In genomic region chr7:1526271-1526754, GRCh38 we compare ENCODE assay signal across 21 cellular contexts. TPM values are rescaled to one million over a fixed set of nuclear protein-coding genes. Genes with fewer than 3 reads are reported as not detected.
DNase-seq lines count a peak whose midpoint lies in the region; ATAC-seq, FAIRE-seq and TF ChIP-seq lines count a peak whose summit lies in the region.
"Had no signal": no experiment of that assay in that cellular context is flagged by ENCODE, and none has a peak within 500 bp of the region (broad histone marks: within the 10 kb centered on the region; RNA-seq: fewer than 3 reads in every experiment).

No MANE protein-coding gene starts in this region.

- no peak for FAIRE-seq in keratinocyte (lab: Jason Lieb, UNC)
- FAIRE-seq: RCC 7860 had no signal

- intact Hi-C loops in A673 (cut with micrococcal nuclease; ENCODE audit: unreplicated experiment), result no loop called here
- intact Hi-C loops in sigmoid colon (cut with DNase I), result no loop called here

- H3K4me1 ChIP-seq in A673 (ENCODE audit: insufficient read depth, low read length, poor library complexity, severe bottlenecking), result peaks cover 11% of the 10 kb centered on the region
- H3K4me1 ChIP-seq in keratinocyte (ENCODE audit: control insufficient read depth, extremely low read depth, insufficient read depth, low read length), result peaks cover 14% of the 10 kb centered on the region
- H3K4me1 ChIP-seq in sigmoid colon, result peaks cover 0 to 9% (median 3%) of the 10 kb centered on the region in 4 donors

- TF ChIP-seq POLR2A in sigmoid colon (IDR thresholded peaks at IDR 0.05), result no peak

- peak overlapping the region; percentile 20; the same call in 1 of the 2 replicates for H3K27ac Mint-ChIP-seq in HFFc6
- no peak overlapping the region for H3K27ac Mint-ChIP-seq in immature natural killer cell

- CTCF ChIA-PET in A673 (lab: Charles Lee), result no interaction called here

- H3K4me3 Mint-ChIP-seq in HFFc6, result peak overlapping the region; percentile 50
- H3K4me3 Mint-ChIP-seq in immature natural killer cell, result no peak overlapping the region
- H3K4me3 Mint-ChIP-seq: T-helper 17 cell had no signal

- POLR2A ChIA-PET in A673 (lab: Charles Lee; ENCODE audit: low non-redundant PET), result no interaction called here

- H3K27me3 Mint-ChIP-seq in HFFc6 (ENCODE audit: insufficient read depth) (peaks cover 11% of the 10 kb centered on the region), immature natural killer cell (ENCODE audit: low read depth in 3 of 3) (peaks cover 3 to 15% (median 10%) of the 10 kb centered on the region in 3 donors)

- no peaks in the 10 kb centered on the region for H4K20me1 ChIP-seq in keratinocyte (ENCODE audit: control insufficient read depth, extremely low read depth, insufficient read depth, low read length)

- H3K4me1 Mint-ChIP-seq in HFFc6 (ENCODE audit: low read depth) (peaks cover 12% of the 10 kb centered on the region), immature natural killer cell (peaks cover 0 to 4% of the 10 kb centered on the region in 2 donors)

- ATAC-seq in SK-N-SH treated with all-trans-retinoic acid at 6 μM for 48 hours, result peak; percentile 52
- no peak for ATAC-seq in HG02973 (IDR thresholded peaks at IDR 0.05; ENCODE audit: unreplicated experiment)
- ATAC-seq: T-helper 17 cell had no signal

- WGBS in sigmoid colon, 2 donors, result 75 to 81% methylated on average over 6 of the region's 6 CpGs

- no TSS peak for BruUV-seq in A673 (replicated peaks; lab: Mats Ljungman, UMichigan)

- dilution Hi-C loops in keratinocyte (cut with MboI; ENCODE audit: extremely low pct_ligation_motif_present, low sequenced_read_pairs), result no loop called here

- H3K36me3 ChIP-seq in A673 (ENCODE audit: insufficient read depth, low read length, poor library complexity, severe bottlenecking), result no peaks in the 10 kb centered on the region
- H3K36me3 ChIP-seq in keratinocyte (ENCODE audit: control insufficient read depth in 2 of 2, extremely low read depth in 1 of 2, insufficient read depth in 2 of 2, low read length in 2 of 2), result no peaks in the 10 kb centered on the region
- no peaks in the 10 kb centered on the region for H3K36me3 ChIP-seq in sigmoid colon
- H3K36me3 ChIP-seq: esophagus muscularis mucosa, spleen had no signal

- no peaks in the 10 kb centered on the region for H3K9me1 ChIP-seq in keratinocyte (ENCODE audit: control insufficient read depth, extremely low read depth, insufficient read depth, low read length)

- H3K9me3 ChIP-seq in A673 (ENCODE audit: low read depth, low read length, poor library complexity, severe bottlenecking) (no peaks in the 10 kb centered on the region), keratinocyte (ENCODE audit: control insufficient read depth, low read depth, low read length) (no peaks in the 10 kb centered on the region), sigmoid colon (no peaks in the 10 kb centered on the region)
- H3K9me3 ChIP-seq: esophagus muscularis mucosa, spleen had no signal

- peak overlapping the region; percentile 66 for H3K4me2 ChIP-seq in keratinocyte (ENCODE audit: control insufficient read depth, extremely low read depth, insufficient read depth, low read depth, low read length)

- no peak for TF ChIP-seq EP300 in sigmoid colon (IDR thresholded peaks at IDR 0.05)

- H3K27me3 ChIP-seq in A673 (replicated peaks; ENCODE audit: insufficient read depth, low read depth, low read length, poor library complexity) (no peaks in the 10 kb centered on the region), keratinocyte (ENCODE audit: control insufficient read depth, extremely low read depth, insufficient read depth, low read length) (no peaks in the 10 kb centered on the region), sigmoid colon (peaks cover 0 to 12% (median 10%) of the 10 kb centered on the region in 3 donors)

- peak overlapping the region; percentile 11 for H3K9ac ChIP-seq in keratinocyte (ENCODE audit: control insufficient read depth, extremely low read depth, insufficient read depth, low read length)

- H3K4me3 ChIP-seq in A673 (ENCODE audit: low read depth, low read length, poor library complexity, severe bottlenecking) (no peak overlapping the region), keratinocyte (ENCODE audit: control insufficient read depth in 2 of 3, extremely low read depth in 1 of 3, insufficient read depth in 2 of 3, low read depth in 1 of 3, low read length in 3 of 3) (peak overlapping the region in 1 of 3 experiments; percentile 23), sigmoid colon (no peak overlapping the region)
- H3K4me3 ChIP-seq: esophagus muscularis mucosa, spleen had no signal

- H3K27ac ChIP-seq in A673 (ENCODE audit: low read depth, low read length, poor library complexity, severe bottlenecking), result no peak overlapping the region
- H3K27ac ChIP-seq in keratinocyte (ENCODE audit: control insufficient read depth, insufficient read depth, low read length), result no peak overlapping the region
- H3K27ac ChIP-seq in sigmoid colon, result no peak overlapping the region
- H3K27ac ChIP-seq: esophagus muscularis mucosa, spleen had no signal

- TF ChIP-seq CTCF in A673 (conservative IDR thresholded peaks at IDR 0.05; ENCODE audit: low read depth, low read length), result no peak
- TF ChIP-seq CTCF in HFFc6 (IDR thresholded peaks at IDR 0.05), result no peak
- no peak for TF ChIP-seq CTCF in keratinocyte (optimal IDR thresholded peaks at IDR 0.05 in 1 of 3, IDR thresholded peaks at IDR 0.05 in 1 of 3, conservative IDR thresholded peaks at IDR 0.05 in 1 of 3; ENCODE audit: extremely low read depth in 1 of 3, insufficient read depth in 2 of 3, low read length in 3 of 3)
- TF ChIP-seq CTCF in sigmoid colon (IDR thresholded peaks at IDR 0.05), result no peak

- H2AFZ ChIP-seq in keratinocyte (ENCODE audit: control insufficient read depth, low read length), result peak overlapping the region; percentile 38

- no peaks in the 10 kb centered on the region for H3K36me3 Mint-ChIP-seq in HFFc6 (ENCODE audit: low read depth)
- no peaks in the 10 kb centered on the region for H3K36me3 Mint-ChIP-seq in immature natural killer cell

- no peaks in the 10 kb centered on the region for H3K9me3 Mint-ChIP-seq in HFFc6
- no peaks in the 10 kb centered on the region for H3K9me3 Mint-ChIP-seq in immature natural killer cell

- DNase-seq in A673 (ENCODE audit: low spot score) (peak; percentile 53), HFFc6 (no peak), keratinocyte (ENCODE audit: low read depth, low spot score) (no peak), sigmoid colon (no peak), immature natural killer cell (no peak), DMS 273 (lab: John Stamatoyannopoulos, UW; ENCODE audit: unreplicated experiment) (no peak)
- DNase-seq: activated CD4-positive, CD25-positive, alpha-beta regulatory T cell treated with anti-CD3 and anti-CD28 coated beads, Interleukin-2, amount 50 U/mL, for 72 hours; activated naive CD4-positive, alpha-beta T cell; Calu3; dermis blood vessel endothelial cell; Karpas-422; NCI-H2029; NCI-H524; spleen; stimulated activated naive CD4-positive, alpha-beta T cell treated with Interleukin-2 at 50 U/mL for 16 hours; T-helper 17 cell had no signal

- peaks cover 2% of the 10 kb centered on the region for H3K79me2 ChIP-seq in keratinocyte (ENCODE audit: control insufficient read depth, insufficient read depth, low read length)

RNA-seq across cellular contexts. Expression of gene MAFK, which starts 4.2 kb away (rescaled TPM):
- total RNA-seq in A673 (2021) (14.6 and 16.7 TPM in 2 replicates), sigmoid colon (10 to 100 TPM; 22.1 to 57.6 (median 42.5) TPM)
- 10 to 100 TPM; 29.8 to 43.7 (median 31.5) TPM for total RNA-seq in HFFc6 (2021; fragmentation: NEBNext Ultra II Directional; extraction: Animal tissue kit (Norgen Biotek cat#: 25700))
- polyA plus RNA-seq in keratinocyte (3.8 to 5.9 TPM (median 5.2 TPM) in 3 replicates), sigmoid colon (10 to 100 TPM; 34.8 to 43.0 (median 42.1) TPM), immature natural killer cell (under 1 TPM; 0.06 to 0.86 (median 0.76) TPM)
- 16.6 TPM for polyA plus RNA-seq in keratinocyte (2011; ENCODE audit: low read depth)
- 1.8 and 7.3 TPM in 2 replicates for polyA plus RNA-seq in keratinocyte (2011; cell fraction: cytosol; rRNA removed)
- 12.9 and 18.7 TPM in 2 replicates for polyA plus RNA-seq in keratinocyte (2011; cell fraction: nucleus; rRNA removed)
- 9.6 and 17.6 TPM in 2 replicates for polyA plus RNA-seq in keratinocyte (2012; ENCODE audit: low replicate concordance)
- polyA minus RNA-seq in keratinocyte, result 2.3 to 2.4 TPM (median 2.3 TPM) in 3 replicates
- 12.1 TPM for polyA minus RNA-seq in keratinocyte (2011; cell fraction: cytosol; rRNA and poly(A)+ RNA removed)
- 5.9 and 8.0 TPM in 2 replicates for polyA minus RNA-seq in keratinocyte (2011; cell fraction: nucleus; rRNA and poly(A)+ RNA removed)

RNA-seq across cellular contexts. Expression of gene INTS1, which starts 22.1 kb away (rescaled TPM):
- total RNA-seq in A673 (2021) (129 and 141 TPM in 2 replicates), sigmoid colon (10 to 100 TPM; 18.9 to 35.7 (median 26.2) TPM)
- 100 to 1,000 TPM in 1 of 6 experiments, 10 to 100 TPM in 5; 84.0 to 104 (median 89.5) TPM for total RNA-seq in HFFc6 (2021; fragmentation: NEBNext Ultra II Directional; extraction: Animal tissue kit (Norgen Biotek cat#: 25700))
- polyA plus RNA-seq in keratinocyte (10.6 to 18.0 TPM (median 14.3 TPM) in 3 replicates), sigmoid colon (10 to 100 TPM; 16.2 to 78.3 (median 22.9) TPM), immature natural killer cell (10 to 100 TPM in 2 of 3 donors, 1 to 10 TPM in 1; 5.2 to 33.6 (median 11.0) TPM)
- polyA plus RNA-seq in keratinocyte (2011; ENCODE audit: low read depth), result 10.9 TPM
- 8.1 and 24.4 TPM in 2 replicates for polyA plus RNA-seq in keratinocyte (2011; cell fraction: cytosol; rRNA removed)
- 51.1 and 79.6 TPM in 2 replicates for polyA plus RNA-seq in keratinocyte (2011; cell fraction: nucleus; rRNA removed)
- polyA plus RNA-seq in keratinocyte (2012; ENCODE audit: low replicate concordance), result 35.3 and 50.3 TPM in 2 replicates
- polyA minus RNA-seq in keratinocyte, result 23.9 to 68.4 TPM (median 27.1 TPM) in 3 replicates
- 87.1 TPM for polyA minus RNA-seq in keratinocyte (2011; cell fraction: cytosol; rRNA and poly(A)+ RNA removed)
- 61.0 and 78.5 TPM in 2 replicates for polyA minus RNA-seq in keratinocyte (2011; cell fraction: nucleus; rRNA and poly(A)+ RNA removed)

RNA-seq across cellular contexts. Expression of gene TMEM184A, which starts 29.7 kb away (rescaled TPM):
- total RNA-seq in A673 (2021), result not detected in 2 replicates
- total RNA-seq in HFFc6 (2021; fragmentation: NEBNext Ultra II Directional; extraction: Animal tissue kit (Norgen Biotek cat#: 25700)), result 1 to 10 TPM in 5 of 6 experiments, under 1 TPM in 1; 0.79 to 2.0 (median 1.5) TPM
- polyA plus RNA-seq in keratinocyte, result 1.6 to 15.6 TPM (median 2.9 TPM) in 3 replicates
- polyA plus RNA-seq in keratinocyte (2011; ENCODE audit: low read depth), result 6.2 TPM
- polyA plus RNA-seq in keratinocyte (2011; cell fraction: cytosol; rRNA removed), result 2.5 and 3.6 TPM in 2 replicates
- 21.3 and 26.8 TPM in 2 replicates for polyA plus RNA-seq in keratinocyte (2011; cell fraction: nucleus; rRNA removed)
- 2.2 and 17.5 TPM in 2 replicates for polyA plus RNA-seq in keratinocyte (2012; ENCODE audit: low replicate concordance)
- 3.2 to 18.8 TPM (median 8.7 TPM) in 3 replicates for polyA minus RNA-seq in keratinocyte
- polyA minus RNA-seq in keratinocyte (2011; cell fraction: cytosol; rRNA and poly(A)+ RNA removed), result 2.3 TPM
- 10.5 and 15.3 TPM in 2 replicates for polyA minus RNA-seq in keratinocyte (2011; cell fraction: nucleus; rRNA and poly(A)+ RNA removed)
- under 1 TPM in 1 of 4 donors, not detected in 3; 0.28 TPM for total RNA-seq in sigmoid colon
- polyA plus RNA-seq in sigmoid colon, result 10 to 100 TPM in 2 of 3 donors, 1 to 10 TPM in 1; 8.4 to 60.3 (median 10.2) TPM
- polyA plus RNA-seq in immature natural killer cell, result not detected
- total RNA-seq: mononuclear cell, T-helper 17 cell had no signal

RNA-seq across cellular contexts. Expression of gene PSMG3, which starts 43.5 kb away (rescaled TPM):
- total RNA-seq in A673 (2021), result 54.9 and 57.9 TPM in 2 replicates
- total RNA-seq in HFFc6 (2021; fragmentation: NEBNext Ultra II Directional; extraction: Animal tissue kit (Norgen Biotek cat#: 25700)), result 10 to 100 TPM; 25.6 to 31.0 (median 28.2) TPM
- polyA plus RNA-seq in keratinocyte, result 47.7 to 49.6 TPM (median 48.0 TPM) in 3 replicates
- 12.6 TPM for polyA plus RNA-seq in keratinocyte (2011; ENCODE audit: low read depth)
- polyA plus RNA-seq in keratinocyte (2011; cell fraction: cytosol; rRNA removed), result 29.4 and 49.1 TPM in 2 replicates
- 64.3 and 71.0 TPM in 2 replicates for polyA plus RNA-seq in keratinocyte (2011; cell fraction: nucleus; rRNA removed)
- 35.3 and 49.4 TPM in 2 replicates for polyA plus RNA-seq in keratinocyte (2012; ENCODE audit: low replicate concordance)
- 11.6 to 20.6 TPM (median 17.0 TPM) in 3 replicates for polyA minus RNA-seq in keratinocyte
- polyA minus RNA-seq in keratinocyte (2011; cell fraction: cytosol; rRNA and poly(A)+ RNA removed), result 26.9 TPM
- polyA minus RNA-seq in keratinocyte (2011; cell fraction: nucleus; rRNA and poly(A)+ RNA removed), result 3.0 and 4.5 TPM in 2 replicates
- 10 to 100 TPM; 23.3 to 52.8 (median 41.6) TPM for total RNA-seq in sigmoid colon
- polyA plus RNA-seq in sigmoid colon, result 10 to 100 TPM; 50.5 to 68.0 (median 66.6) TPM
- polyA plus RNA-seq in immature natural killer cell, result 10 to 100 TPM; 56.3 to 71.0 (median 61.9) TPM
